Comparison of ENCODE assay signal across 8 cellular contexts in the genomic region with DNA sequence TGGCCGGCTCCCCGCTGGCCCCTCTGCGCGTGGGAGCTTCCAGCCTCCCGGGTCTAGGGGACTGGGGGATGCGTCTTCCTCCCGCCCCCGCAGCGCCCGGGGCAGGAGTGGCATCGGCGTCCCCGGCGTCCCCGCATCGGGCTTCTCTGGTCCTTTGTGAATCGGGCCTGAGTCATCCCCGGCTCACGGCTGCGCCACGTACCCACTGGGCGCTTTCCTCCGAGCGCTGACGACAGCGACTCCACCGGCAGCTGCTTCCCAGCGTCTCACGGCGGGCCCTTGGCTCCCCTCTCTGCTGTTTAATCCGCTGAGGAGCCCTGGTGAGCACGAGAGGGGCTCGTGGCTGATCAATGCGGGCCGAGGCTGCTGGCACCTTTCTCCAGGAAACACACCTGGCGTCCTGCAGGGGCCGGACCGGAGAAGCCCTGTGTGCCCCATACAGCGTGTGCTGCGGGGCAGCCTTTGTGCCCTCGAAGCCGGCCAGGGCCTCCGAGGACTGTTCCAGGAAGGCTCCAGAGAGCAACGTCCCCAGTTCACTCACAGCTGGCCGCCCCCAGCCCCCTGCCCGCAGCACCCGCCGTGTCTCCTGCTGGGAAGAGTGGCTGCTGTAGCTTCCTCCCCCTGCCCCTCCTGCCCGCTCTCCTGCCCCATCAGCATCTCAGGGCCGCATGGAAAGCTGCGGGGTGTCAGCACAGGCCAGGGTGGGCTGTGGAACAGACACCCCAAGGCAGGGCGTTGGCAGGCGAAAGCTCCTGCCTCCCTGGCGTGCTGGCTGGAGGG.
DNase-seq lines count a peak whose midpoint lies in the region; ATAC-seq and TF ChIP-seq lines count a peak whose summit lies in the region.

No MANE protein-coding gene starts in this region.

- H3K36me3 Mint-ChIP-seq in WTC11 = no peaks in the 10 kb centered on the region

- no peak overlapping the region for H2BK120ac ChIP-seq in mesendoderm (ENCODE audit: low read depth, low read length)

- no peak overlapping the region for H3K4ac ChIP-seq in mesendoderm (ENCODE audit: low read depth, low read length)

- H3K79me1 ChIP-seq in mesendoderm (ENCODE audit: low read length) = no peaks in the 10 kb centered on the region

- H3K79me2 ChIP-seq in mesendoderm (ENCODE audit: control insufficient read depth, insufficient read depth, low read length) = no peaks in the 10 kb centered on the region

- in situ Hi-C loops in ACHN (cut with HindIII; ENCODE audit: low pct_ligation_motif_present, low pct_unique_long_range_greater_than_20kb, low sequenced_read_pairs) = no loop called here

- no peak overlapping the region for H3K27ac Mint-ChIP-seq in WTC11

- H3K9ac ChIP-seq in duodenal mucosa (ENCODE audit: low read depth in 1 of 2, low read length in 2 of 2) = no peak overlapping the region
- H3K9ac ChIP-seq in mesendoderm (ENCODE audit: low read length) = peak overlapping the region; percentile 37

- ATAC-seq in WTC11 = peak; percentile 27

- peak overlapping the region; percentile 41 for H3K4me3 ChIP-seq in HEK293 (ENCODE audit: low read depth, low read length)
- H3K4me3 ChIP-seq in duodenal mucosa (ENCODE audit: low read depth in 1 of 2, low read length in 2 of 2) = peak overlapping the region; percentile 28 to 29
- no peak overlapping the region for H3K4me3 ChIP-seq in mesendoderm (ENCODE audit: low read length)

- POLR2A ChIA-PET in HEK293 (lab: Yijun Ruan, JAX) = interaction anchor here (1.0 kb wide), 1 partner anchor 264 kb away, joined by 4 read pairs; a partner anchor contains a TSS
- POLR2A ChIA-PET in WTC11 (lab: Charles Lee) = interaction anchor here (0.6 kb wide), 1 partner anchor 307 kb away, joined by 3 read pairs; no protein-coding TSS in a partner anchor

- H3K36me3 ChIP-seq in HEK293 (ENCODE audit: control insufficient read depth in 2 of 2, insufficient read depth in 1 of 2, low read length in 2 of 2) (no peaks in the 10 kb centered on the region), duodenal mucosa (ENCODE audit: control insufficient read depth in 1 of 2, insufficient read depth in 2 of 2, low read length in 2 of 2) (no peaks in the 10 kb centered on the region), mesendoderm (ENCODE audit: control insufficient read depth, insufficient read depth, low read length) (no peaks in the 10 kb centered on the region)

- H3K4me1 ChIP-seq in HEK293 (ENCODE audit: control insufficient read depth, insufficient read depth, low read length) (no peaks in the 10 kb centered on the region), duodenal mucosa (ENCODE audit: control insufficient read depth in 1 of 2, insufficient read depth in 2 of 2, low read length in 2 of 2) (peaks cover 0 to 17% of the 10 kb centered on the region in 2 donors), mesendoderm (ENCODE audit: control insufficient read depth, low read depth, low read length) (no peaks in the 10 kb centered on the region)

- H3K27me3 Mint-ChIP-seq in WTC11 (ENCODE audit: low read depth) = peaks cover 15% of the 10 kb centered on the region

- H3K27ac ChIP-seq in HEK293 (ENCODE audit: extremely low read depth, low read depth, low read length) = no peak overlapping the region
- no peak overlapping the region for H3K27ac ChIP-seq in duodenal mucosa (ENCODE audit: low read depth, low read length)
- no peak overlapping the region for H3K27ac ChIP-seq in mesendoderm (ENCODE audit: low read depth, low read length)

- H3K27me3 ChIP-seq in duodenal mucosa (ENCODE audit: control insufficient read depth in 1 of 2, insufficient read depth in 2 of 2, low read length in 2 of 2) = peaks cover 2 to 14% of the 10 kb centered on the region in 2 donors
- H3K27me3 ChIP-seq in mesendoderm (ENCODE audit: insufficient read depth, low read length, poor library complexity) = no peaks in the 10 kb centered on the region

- H4K8ac ChIP-seq in mesendoderm (ENCODE audit: low read depth, low read length) = no peak overlapping the region

- H3K4me3 Mint-ChIP-seq in WTC11 = peak overlapping the region; percentile 53

- no peak overlapping the region for H3K18ac ChIP-seq in mesendoderm (ENCODE audit: low read length)

- CTCF ChIA-PET in HEK293 (lab: Yijun Ruan, JAX) (interaction anchor here (0.5 to 0.9 kb wide), 3 partner anchors 28 to 134 kb away, joined by 3 to 4 read pairs (median 3); no protein-coding TSS in a partner anchor), WTC11 (lab: Charles Lee) (interaction anchor here (0.6 to 1.5 kb wide), 11 partner anchors 9 to 369 kb away, joined by 3 to 7 read pairs (median 3); no protein-coding TSS in a partner anchor)

- no CpG with 5 or more reads among the region's 54 CpGs for WGBS in mesendoderm (ENCODE audit: extremely low coverage, insufficient coverage, low lambda C conversion rate)

- H3K56ac ChIP-seq in mesendoderm (ENCODE audit: low read length) = peak overlapping the region; percentile 78

- H2AK5ac ChIP-seq in mesendoderm (ENCODE audit: low read length) = no peak overlapping the region

- no peak overlapping the region for H4K5ac ChIP-seq in mesendoderm (ENCODE audit: low read length)

- H2BK15ac ChIP-seq in mesendoderm (replicated peaks; ENCODE audit: low read depth) = no peak overlapping the region

- peak overlapping the region; percentile 50 for H3K4me2 ChIP-seq in mesendoderm (ENCODE audit: low read length)

- TF ChIP-seq CTCF in HEK293 (tag by site-specific recombination; IDR thresholded peaks at IDR 0.05) (peak; percentile 46; the same call in 1 of the 2 replicates), WTC11 (IDR thresholded peaks at IDR 0.05) (no peak)

- H3K9me3 ChIP-seq in HEK293 (ENCODE audit: control insufficient read depth, insufficient read depth, low read depth, low read length) (no peaks in the 10 kb centered on the region), duodenal mucosa (ENCODE audit: control insufficient read depth in 1 of 2, low read length in 2 of 2) (no peaks in the 10 kb centered on the region)

- DNase-seq in ACHN (peak; percentile 53), WTC11 (ENCODE audit: low spot score) (peak; percentile 37), mesendoderm (peak; percentile 70), SIG-M5 (lab: John Stamatoyannopoulos, UW) (no peak), SIG-M5 treated with dmso at 0.1 percent for 504 hours (lab: John Stamatoyannopoulos, UW; ENCODE audit: unreplicated experiment) (no peak)
- DNase-seq in stimulated activated CD8-positive, alpha-beta memory T cell treated with anti-CD3 and anti-CD28 coated beads, Interleukin-12 subunit alpha, Interleukin-12 subunit beta, amount 100 ng/mL, for 24 hours (ENCODE audit: extremely low read depth) = peak; percentile 36

- no peaks in the 10 kb centered on the region for H3K9me3 Mint-ChIP-seq in WTC11

- no peaks in the 10 kb centered on the region for H3K4me1 Mint-ChIP-seq in WTC11

- no peak overlapping the region for H3K23ac ChIP-seq in mesendoderm (ENCODE audit: low read length)

- H2BK5ac ChIP-seq in mesendoderm (ENCODE audit: low read length) = no peak overlapping the region

TF ChIP-seq in HEK293, 187 proteins besides CTCF, POLR2A, EP300 and RAD21 (continues in another document):
- TF ChIP-seq ZNF175 (tag by site-specific recombination; IDR thresholded peaks at IDR 0.05) (no peak), ZBTB21 (tag by site-specific recombination; IDR thresholded peaks at IDR 0.05) (no peak)
- TF ChIP-seq, protein P1, sequence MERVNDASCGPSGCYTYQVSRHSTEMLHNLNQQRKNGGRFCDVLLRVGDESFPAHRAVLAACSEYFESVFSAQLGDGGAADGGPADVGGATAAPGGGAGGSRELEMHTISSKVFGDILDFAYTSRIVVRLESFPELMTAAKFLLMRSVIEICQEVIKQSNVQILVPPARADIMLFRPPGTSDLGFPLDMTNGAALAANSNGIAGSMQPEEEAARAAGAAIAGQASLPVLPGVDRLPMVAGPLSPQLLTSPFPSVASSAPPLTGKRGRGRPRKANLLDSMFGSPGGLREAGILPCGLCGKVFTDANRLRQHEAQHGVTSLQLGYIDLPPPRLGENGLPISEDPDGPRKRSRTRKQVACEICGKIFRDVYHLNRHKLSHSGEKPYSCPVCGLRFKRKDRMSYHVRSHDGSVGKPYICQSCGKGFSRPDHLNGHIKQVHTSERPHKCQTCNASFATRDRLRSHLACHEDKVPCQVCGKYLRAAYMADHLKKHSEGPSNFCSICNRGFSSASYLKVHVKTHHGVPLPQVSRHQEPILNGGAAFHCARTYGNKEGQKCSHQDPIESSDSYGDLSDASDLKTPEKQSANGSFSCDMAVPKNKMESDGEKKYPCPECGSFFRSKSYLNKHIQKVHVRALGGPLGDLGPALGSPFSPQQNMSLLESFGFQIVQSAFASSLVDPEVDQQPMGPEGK (tag by site-specific recombination; IDR thresholded peaks at IDR 0.05) = peak; percentile 73; the same call in 1 of the 2 replicates

TF ChIP-seq in WTC11, 78 proteins besides CTCF, POLR2A, EP300 and RAD21 (continues in another document):
- no peak for TF ChIP-seq RELA (CRISPR knock-in tag; IDR thresholded peaks at IDR 0.05; ENCODE audit: borderline replicate concordance)
- peak; percentile 25; the same call in 1 of the 2 replicates for TF ChIP-seq ZNF423 (CRISPR knock-in tag; IDR thresholded peaks at IDR 0.05)
- TF ChIP-seq SMAD4 (CRISPR knock-in tag; IDR thresholded peaks at IDR 0.05) = no peak
- TF ChIP-seq FOXK1 (CRISPR knock-in tag; IDR thresholded peaks at IDR 0.05) = 0 out of 2 replicates have a peak, but pooled peaks have one; percentile 22
- no peak for TF ChIP-seq KAT7 (CRISPR knock-in tag; IDR thresholded peaks at IDR 0.05; ENCODE audit: borderline replicate concordance)
- TF ChIP-seq ELF4 (CRISPR knock-in tag; IDR thresholded peaks at IDR 0.05; ENCODE audit: low read depth) = no peak
- no peak for TF ChIP-seq ESRRA (CRISPR knock-in tag; IDR thresholded peaks at IDR 0.05; ENCODE audit: borderline replicate concordance)
- TF ChIP-seq, protein P2, sequence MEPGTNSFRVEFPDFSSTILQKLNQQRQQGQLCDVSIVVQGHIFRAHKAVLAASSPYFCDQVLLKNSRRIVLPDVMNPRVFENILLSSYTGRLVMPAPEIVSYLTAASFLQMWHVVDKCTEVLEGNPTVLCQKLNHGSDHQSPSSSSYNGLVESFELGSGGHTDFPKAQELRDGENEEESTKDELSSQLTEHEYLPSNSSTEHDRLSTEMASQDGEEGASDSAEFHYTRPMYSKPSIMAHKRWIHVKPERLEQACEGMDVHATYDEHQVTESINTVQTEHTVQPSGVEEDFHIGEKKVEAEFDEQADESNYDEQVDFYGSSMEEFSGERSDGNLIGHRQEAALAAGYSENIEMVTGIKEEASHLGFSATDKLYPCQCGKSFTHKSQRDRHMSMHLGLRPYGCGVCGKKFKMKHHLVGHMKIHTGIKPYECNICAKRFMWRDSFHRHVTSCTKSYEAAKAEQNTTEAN (CRISPR knock-in tag; IDR thresholded peaks at IDR 0.05) = no peak
- no peak for TF ChIP-seq ZNF317 (CRISPR knock-in tag; IDR thresholded peaks at IDR 0.05; ENCODE audit: borderline replicate concordance, low read depth)

Comparison
In these comparisons a context has a peak if more than half of its experiments do, and no peak if none do; other contexts are left out.
1. DNase-seq: peak in ACHN (single experiment), WTC11 (single experiment), mesendoderm (single experiment) and stimulated activated CD8-positive, alpha-beta memory T cell treated with anti-CD3 and anti-CD28 coated beads, Interleukin-12 subunit alpha, Interleukin-12 subunit beta, amount 100 ng/mL, for 24 hours (single experiment); none in SIG-M5 (single experiment) and SIG-M5 treated with dmso at 0.1 percent for 504 hours (single experiment).